17 cellular contexts compared by ENCODE assay signal in the genomic region with DNA sequence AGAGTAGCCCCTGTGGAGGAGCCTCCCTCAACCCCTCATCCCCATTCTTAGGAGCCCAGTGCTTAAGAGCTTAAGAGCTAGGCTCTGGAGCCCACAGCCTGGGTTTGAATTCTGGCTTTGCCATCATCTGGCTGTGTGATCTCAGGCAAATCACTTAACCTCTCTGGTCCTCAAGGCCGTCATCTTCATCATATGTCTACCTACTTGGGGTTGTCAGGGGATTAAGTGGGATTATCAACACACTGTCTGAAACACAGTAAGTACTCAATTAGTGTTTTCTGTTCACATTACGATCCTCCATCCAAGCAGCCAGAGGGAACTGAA. TPM values are rescaled to one million over a fixed set of nuclear protein-coding genes. Genes with fewer than 3 reads are reported as not detected.
DNase-seq lines count a peak whose midpoint lies in the region; ATAC-seq and TF ChIP-seq lines count a peak whose summit lies in the region.
"Had no signal": no experiment of that assay in that cellular context is flagged by ENCODE, and none has a peak within 500 bp of the region (broad histone marks: within the 10 kb centered on the region; RNA-seq: fewer than 3 reads in every experiment).

No MANE protein-coding gene starts in this region.

- H3K27ac ChIP-seq in A673 (ENCODE audit: low read depth, low read length, poor library complexity, severe bottlenecking) (peak overlapping the region; percentile 65), H9 (ENCODE audit: insufficient read length, low read depth, low read length) (no peak overlapping the region), breast epithelium (peak overlapping the region; percentile 84 to 92)
- no peak overlapping the region for H3K27ac ChIP-seq in naive thymus-derived CD4-positive, alpha-beta T cell (ENCODE audit: low read depth, low read length)

- BruUV-seq in A673 (replicated peaks; lab: Mats Ljungman, UMichigan) = no TSS peak

- no peak overlapping the region for H2AFZ ChIP-seq in H9 (ENCODE audit: low read length)

- no peak overlapping the region for H3K4ac ChIP-seq in H9 (ENCODE audit: low read depth, low read length)

- H3K27me3 ChIP-seq in A673 (replicated peaks; ENCODE audit: insufficient read depth, low read depth, low read length, poor library complexity) (no peaks in the 10 kb centered on the region), H9 (ENCODE audit: insufficient read depth, low read length) (no peaks in the 10 kb centered on the region), breast epithelium (no peaks in the 10 kb centered on the region)
- H3K27me3 ChIP-seq in naive thymus-derived CD4-positive, alpha-beta T cell (ENCODE audit: control insufficient read depth in 2 of 2, insufficient read depth in 2 of 2, low read length in 2 of 2) = no peaks in the 10 kb centered on the region

- no peak overlapping the region for H4K91ac ChIP-seq in H9 (ENCODE audit: insufficient read length, low read depth, low read length)

- intact Hi-C loops in A673 (cut with micrococcal nuclease; ENCODE audit: unreplicated experiment) (no loop called here), breast epithelium (cut with DNase I; ENCODE audit: low total_unique reads) (loop anchor here (10.0 kb wide), 1 partner anchor 373 kb away; no protein-coding TSS in a partner anchor)
- intact Hi-C loops in naive thymus-derived CD4-positive, alpha-beta T cell (cut with micrococcal nuclease) = loop anchor here in 1 of 2 donors (10.0 kb wide), 1 partner anchor 237 kb away; the partner anchor contains the start of gene PEMT

- peaks cover 39 to 52% of the 10 kb centered on the region in 2 experiments for H3K4me1 Mint-ChIP-seq in H9
- H3K4me1 Mint-ChIP-seq in naive thymus-derived CD4-positive, alpha-beta T cell = peaks cover 41 to 82% (median 71%) of the 10 kb centered on the region in 7 donors

- peaks cover 8 to 53% (median 35%) of the 10 kb centered on the region in 3 experiments; a peak in 6 of 7 replicates for H3K36me3 Mint-ChIP-seq in H9 (ENCODE audit: insufficient read depth in 1 of 3, low read depth in 3 of 3)
- peaks cover 0 to 23% (median 0%) of the 10 kb centered on the region in 5 donors for H3K36me3 Mint-ChIP-seq in naive thymus-derived CD4-positive, alpha-beta T cell

- TF ChIP-seq CTCF in A673 (conservative IDR thresholded peaks at IDR 0.05; ENCODE audit: low read depth, low read length) (no peak), H9 (conservative IDR thresholded peaks at IDR 0.05) (no peak), breast epithelium (IDR thresholded peaks at IDR 0.05) (no peak)

- no peak overlapping the region for H3K23ac ChIP-seq in H9 (ENCODE audit: insufficient read length, low read depth, low read length)

- H3K14ac ChIP-seq in H9 (ENCODE audit: insufficient read depth, low read length) = no peak overlapping the region

- H2AK5ac ChIP-seq in H9 (ENCODE audit: insufficient read length, low read length) = no peak overlapping the region

- peaks cover 22% of the 10 kb centered on the region; the same call in 1 of the 2 replicates for H3K79me2 ChIP-seq in H9 (ENCODE audit: insufficient read depth, low read length)

- H3K36me3 ChIP-seq in A673 (ENCODE audit: insufficient read depth, low read length, poor library complexity, severe bottlenecking) = peaks cover 31% of the 10 kb centered on the region
- H3K36me3 ChIP-seq in breast epithelium = no peaks in the 10 kb centered on the region
- peaks cover 0 to 36% (median 0%) of the 10 kb centered on the region in 3 experiments for H3K36me3 ChIP-seq in naive thymus-derived CD4-positive, alpha-beta T cell (ENCODE audit: control insufficient read depth in 2 of 3, insufficient read depth in 3 of 3, low read length in 3 of 3)

- no peaks in the 10 kb centered on the region for H3K27me3 Mint-ChIP-seq in H9 (ENCODE audit: low read depth)
- no peaks in the 10 kb centered on the region for H3K27me3 Mint-ChIP-seq in naive thymus-derived CD4-positive, alpha-beta T cell
- H3K27me3 Mint-ChIP-seq: memory B cell, T-cell had no signal

- no peaks in the 10 kb centered on the region; a peak in 1 of 5 replicates for H3K9me3 Mint-ChIP-seq in H9
- H3K9me3 Mint-ChIP-seq in naive thymus-derived CD4-positive, alpha-beta T cell = peaks cover 0 to 5% (median 0%) of the 10 kb centered on the region in 11 donors
- H3K9me3 Mint-ChIP-seq: memory B cell, T-cell had no signal

- no peak overlapping the region for H4K5ac ChIP-seq in H9 (ENCODE audit: insufficient read length, low read depth, low read length)

- H2BK15ac ChIP-seq in H9 (ENCODE audit: low read depth, low read length) = no peak overlapping the region

- no peak overlapping the region for H3K4me3 Mint-ChIP-seq in H9
- peak overlapping the region in 4 of 10 donors; percentile 28 to 48 (median 37) for H3K4me3 Mint-ChIP-seq in naive thymus-derived CD4-positive, alpha-beta T cell
- H3K4me3 Mint-ChIP-seq: memory B cell had no signal

- H3K9me3 ChIP-seq in A673 (ENCODE audit: low read depth, low read length, poor library complexity, severe bottlenecking) (no peaks in the 10 kb centered on the region), H9 (ENCODE audit: control insufficient read depth, low read depth, low read length) (no peaks in the 10 kb centered on the region), breast epithelium (no peaks in the 10 kb centered on the region)
- H3K9me3 ChIP-seq in naive thymus-derived CD4-positive, alpha-beta T cell (ENCODE audit: control insufficient read depth in 2 of 3, low read length in 3 of 3) = no peaks in the 10 kb centered on the region

- H2BK12ac ChIP-seq in H9 (ENCODE audit: insufficient read length, low read depth, low read length) = no peak overlapping the region

- H4K20me1 ChIP-seq in H9 (ENCODE audit: control insufficient read depth, insufficient read depth, insufficient read length) = no peaks in the 10 kb centered on the region

- peaks cover 46% of the 10 kb centered on the region for H3K4me1 ChIP-seq in A673 (ENCODE audit: insufficient read depth, low read length, poor library complexity, severe bottlenecking)
- H3K4me1 ChIP-seq in H9 (ENCODE audit: insufficient read depth, low read length) = peaks cover 3% of the 10 kb centered on the region; the same call in 1 of the 2 replicates
- H3K4me1 ChIP-seq in breast epithelium = peaks cover 3 to 45% of the 10 kb centered on the region in 2 donors
- H3K4me1 ChIP-seq in naive thymus-derived CD4-positive, alpha-beta T cell (ENCODE audit: control insufficient read depth in 2 of 2, insufficient read depth in 2 of 2, low read length in 2 of 2) = peaks cover 13 to 53% of the 10 kb centered on the region in 2 donors

- CTCF ChIA-PET in A673 (lab: Charles Lee) = no interaction called here
- CTCF ChIA-PET in naive thymus-derived CD4-positive, alpha-beta T cell (lab: Charles Lee) = interaction anchor here (1.0 to 3.4 kb wide), 4 partner anchors 11 to 152 kb away, joined by 4 to 13 read pairs (median 6); no protein-coding TSS in a partner anchor
- CTCF ChIA-PET in HEK293T (lab: Yijun Ruan, JAX) = interaction anchor here (1.0 to 2.5 kb wide), 2 partner anchors 20 to 28 kb away, joined by 3 to 9 read pairs; no protein-coding TSS in a partner anchor

- no peak overlapping the region for H2BK120ac ChIP-seq in H9 (ENCODE audit: low read depth, low read length, poor library complexity, severe bottlenecking)

- DNase-seq in A673 (ENCODE audit: low spot score) = no peak
- DNase-seq in H9 = no peak
- no peak for DNase-seq in breast epithelium (ENCODE audit: low spot score in 2 of 2)
- DNase-seq in naive thymus-derived CD4-positive, alpha-beta T cell = no peak
- no peak for DNase-seq in HEK293T (ENCODE audit: extremely low spot score)
- DNase-seq in GM19240 (ENCODE audit: insufficient read length, low spot score) = no peak
- DNase-seq: activated CD4-positive, alpha-beta T cell treated with anti-CD3 and anti-CD28 coated beads for 1 hour; aorta; dermis blood vessel endothelial cell; NCI-H1436 treated with DMSO at 0.1 percent for 48 hours; NCI-H446 treated with DMSO at 0.1 percent for 48 hours; PC-3; T-cell had no signal

- peaks cover 4% of the 10 kb centered on the region for H3K23me2 ChIP-seq in H9 (ENCODE audit: insufficient read length, low read depth, low read length, poor library complexity, severe bottlenecking)

- H3K56ac ChIP-seq in H9 (ENCODE audit: insufficient read length, low read depth, low read length) = no peak overlapping the region

- H3K9ac ChIP-seq in H9 (ENCODE audit: extremely low read depth, insufficient read length, low read length) = no peak overlapping the region

- H3K4me3 ChIP-seq in A673 (ENCODE audit: low read depth, low read length, poor library complexity, severe bottlenecking) (no peak overlapping the region), breast epithelium (no peak overlapping the region)
- H3K4me3 ChIP-seq in naive thymus-derived CD4-positive, alpha-beta T cell (ENCODE audit: low read length) = no peak overlapping the region
- H3K4me3 ChIP-seq: GM12878 had no signal

- no peak overlapping the region for H3K18ac ChIP-seq in H9 (ENCODE audit: insufficient read length, low read depth, low read length)

- H4K8ac ChIP-seq in H9 (replicated peaks; ENCODE audit: insufficient read length, low read depth, low read length) = no peak overlapping the region

- WGBS in H9 (ENCODE audit: extremely low coverage, insufficient read length, low lambda C conversion rate) = no CpG with 5 or more reads among the region's 2 CpGs

- H3T11ph ChIP-seq in H9 (ENCODE audit: low read length) = no peak overlapping the region

- H3K4me2 ChIP-seq in H9 (ENCODE audit: insufficient read depth, insufficient read length, low read length) = no peak overlapping the region

- POLR2A ChIA-PET in A673 (lab: Charles Lee; ENCODE audit: low non-redundant PET) (no interaction called here), HEK293T (lab: Yijun Ruan, JAX) (interaction anchor here (1.0 to 8.1 kb wide), 2 partner anchors 14 to 15 kb away, joined by 3 to 369 read pairs; no protein-coding TSS in a partner anchor)
- POLR2A ChIA-PET in naive thymus-derived CD4-positive, alpha-beta T cell (lab: Charles Lee) = no interaction called here

- H2BK5ac ChIP-seq in H9 (ENCODE audit: insufficient read length, low read length) = no peak overlapping the region

- H2BK20ac ChIP-seq in H9 (ENCODE audit: low read depth, low read length, poor library complexity, severe bottlenecking) = no peak overlapping the region

- ATAC-seq in naive thymus-derived CD4-positive, alpha-beta T cell = no peak
- ATAC-seq in GM21717 (IDR thresholded peaks at IDR 0.05; ENCODE audit: unreplicated experiment) (no peak), GM21526 (IDR thresholded peaks at IDR 0.05; ENCODE audit: low FRiP score, unreplicated experiment) (no peak)
- ATAC-seq: GM12878, PC-3, T-cell had no signal

- H3K27ac Mint-ChIP-seq in H9 = peak overlapping the region in 2 of 3 experiments; percentile 2 to 34; a peak in 2 of 7 replicates
- peak overlapping the region in 6 of 9 donors; percentile 19 to 83 (median 58) for H3K27ac Mint-ChIP-seq in naive thymus-derived CD4-positive, alpha-beta T cell
- H3K27ac Mint-ChIP-seq: memory B cell had no signal

- H3K79me1 ChIP-seq in H9 (ENCODE audit: insufficient read depth, low read depth, low read length, poor library complexity, severe bottlenecking) = peaks cover 9% of the 10 kb centered on the region

- TF ChIP-seq POLR2A in breast epithelium (IDR thresholded peaks at IDR 0.05) = no peak

RNA-seq across cellular contexts. Expression of gene SREBF1, which starts 4.8 kb away (rescaled TPM):
- total RNA-seq in A673 (2021) = 240 and 328 TPM in 2 replicates
- 76.2 and 81.9 TPM in 2 replicates for total RNA-seq in H9 (2021)
- total RNA-seq in breast epithelium = 100 to 1,000 TPM in 1 of 3 donors, 10 to 100 TPM in 2; 39.0 to 119 (median 81.3) TPM
- total RNA-seq in naive thymus-derived CD4-positive, alpha-beta T cell = 100 to 1,000 TPM in 3 of 5 experiments, 10 to 100 TPM in 2; 30.9 to 281 (median 159) TPM
- 10 to 100 TPM; 22.4 to 41.3 TPM for polyA plus RNA-seq in naive thymus-derived CD4-positive, alpha-beta T cell

Comparison
In these comparisons a context has a peak if more than half of its experiments do, and no peak if none do; other contexts are left out.
1. H3K27ac ChIP-seq: peak in A673 (single experiment) and breast epithelium (2 of 2); none in H9 (single experiment) and naive thymus-derived CD4-positive, alpha-beta T cell (single experiment).